ENCODE assay signal across 1 cellular context in the genomic region with DNA sequence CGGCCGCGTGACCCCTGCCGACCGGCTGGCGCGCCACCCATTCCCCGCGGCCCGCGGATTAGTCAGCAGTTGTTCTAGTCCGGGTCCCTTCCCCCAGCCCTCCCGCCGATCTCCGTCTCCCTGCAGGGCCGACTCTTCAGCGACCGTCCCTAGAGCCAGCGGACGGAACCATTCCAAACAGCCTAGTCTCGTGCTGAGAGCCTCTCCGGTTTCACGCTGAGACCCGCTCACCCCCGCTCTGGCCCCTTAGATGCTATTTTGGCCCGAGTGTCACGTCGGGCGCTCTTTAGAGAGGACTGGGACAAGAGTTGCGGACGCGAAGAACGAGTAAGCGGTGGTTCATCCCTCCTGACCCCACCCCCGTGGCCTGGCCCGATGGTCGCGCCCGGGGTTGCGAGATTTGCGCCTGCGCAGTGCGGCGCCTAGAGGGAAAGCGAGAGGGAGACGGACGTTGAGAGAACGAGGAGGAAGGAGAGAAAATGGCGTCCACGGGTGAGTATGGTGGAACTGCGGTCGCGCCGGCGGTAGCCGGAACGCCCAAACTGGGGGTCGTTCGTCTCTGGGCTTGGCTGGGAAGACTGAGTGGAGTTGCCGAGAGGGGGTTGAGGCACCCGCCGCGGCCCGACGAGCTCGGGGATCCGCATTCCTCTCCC.
A peak's percentile ranks its signal among the peaks of the same experiment; 100 is the strongest.
TF ChIP-seq lines count a peak whose summit lies in the region.

A gene with protein sequence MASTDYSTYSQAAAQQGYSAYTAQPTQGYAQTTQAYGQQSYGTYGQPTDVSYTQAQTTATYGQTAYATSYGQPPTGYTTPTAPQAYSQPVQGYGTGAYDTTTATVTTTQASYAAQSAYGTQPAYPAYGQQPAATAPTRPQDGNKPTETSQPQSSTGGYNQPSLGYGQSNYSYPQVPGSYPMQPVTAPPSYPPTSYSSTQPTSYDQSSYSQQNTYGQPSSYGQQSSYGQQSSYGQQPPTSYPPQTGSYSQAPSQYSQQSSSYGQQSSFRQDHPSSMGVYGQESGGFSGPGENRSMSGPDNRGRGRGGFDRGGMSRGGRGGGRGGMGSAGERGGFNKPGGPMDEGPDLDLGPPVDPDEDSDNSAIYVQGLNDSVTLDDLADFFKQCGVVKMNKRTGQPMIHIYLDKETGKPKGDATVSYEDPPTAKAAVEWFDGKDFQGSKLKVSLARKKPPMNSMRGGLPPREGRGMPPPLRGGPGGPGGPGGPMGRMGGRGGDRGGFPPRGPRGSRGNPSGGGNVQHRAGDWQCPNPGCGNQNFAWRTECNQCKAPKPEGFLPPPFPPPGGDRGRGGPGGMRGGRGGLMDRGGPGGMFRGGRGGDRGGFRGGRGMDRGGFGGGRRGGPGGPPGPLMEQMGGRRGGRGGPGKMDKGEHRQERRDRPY (plus strand): TSS at position 411 of the 653 bp plus-strand sequence. CDS start 69 bp downstream, at position 480.
A gene (minus strand): TSS at position 124 of the 653 bp plus-strand sequence. CDS start 2,355 bp downstream, outside the sequence.

TF ChIP-seq in HCT116, 20 proteins besides CTCF, POLR2A, EP300 and RAD21 (continued from another document):
- TF ChIP-seq, protein P1, sequence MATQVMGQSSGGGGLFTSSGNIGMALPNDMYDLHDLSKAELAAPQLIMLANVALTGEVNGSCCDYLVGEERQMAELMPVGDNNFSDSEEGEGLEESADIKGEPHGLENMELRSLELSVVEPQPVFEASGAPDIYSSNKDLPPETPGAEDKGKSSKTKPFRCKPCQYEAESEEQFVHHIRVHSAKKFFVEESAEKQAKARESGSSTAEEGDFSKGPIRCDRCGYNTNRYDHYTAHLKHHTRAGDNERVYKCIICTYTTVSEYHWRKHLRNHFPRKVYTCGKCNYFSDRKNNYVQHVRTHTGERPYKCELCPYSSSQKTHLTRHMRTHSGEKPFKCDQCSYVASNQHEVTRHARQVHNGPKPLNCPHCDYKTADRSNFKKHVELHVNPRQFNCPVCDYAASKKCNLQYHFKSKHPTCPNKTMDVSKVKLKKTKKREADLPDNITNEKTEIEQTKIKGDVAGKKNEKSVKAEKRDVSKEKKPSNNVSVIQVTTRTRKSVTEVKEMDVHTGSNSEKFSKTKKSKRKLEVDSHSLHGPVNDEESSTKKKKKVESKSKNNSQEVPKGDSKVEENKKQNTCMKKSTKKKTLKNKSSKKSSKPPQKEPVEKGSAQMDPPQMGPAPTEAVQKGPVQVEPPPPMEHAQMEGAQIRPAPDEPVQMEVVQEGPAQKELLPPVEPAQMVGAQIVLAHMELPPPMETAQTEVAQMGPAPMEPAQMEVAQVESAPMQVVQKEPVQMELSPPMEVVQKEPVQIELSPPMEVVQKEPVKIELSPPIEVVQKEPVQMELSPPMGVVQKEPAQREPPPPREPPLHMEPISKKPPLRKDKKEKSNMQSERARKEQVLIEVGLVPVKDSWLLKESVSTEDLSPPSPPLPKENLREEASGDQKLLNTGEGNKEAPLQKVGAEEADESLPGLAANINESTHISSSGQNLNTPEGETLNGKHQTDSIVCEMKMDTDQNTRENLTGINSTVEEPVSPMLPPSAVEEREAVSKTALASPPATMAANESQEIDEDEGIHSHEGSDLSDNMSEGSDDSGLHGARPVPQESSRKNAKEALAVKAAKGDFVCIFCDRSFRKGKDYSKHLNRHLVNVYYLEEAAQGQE (IDR thresholded peaks at IDR 0.05; ENCODE audit: low read depth) = no peak
- TF ChIP-seq ZNF274 (IDR thresholded peaks at IDR 0.05; ENCODE audit: low read depth, low read length) (no peak), POLR2AphosphoS5 (IDR thresholded peaks at IDR 0.05; ENCODE audit: low read depth, low read length) (peak; percentile 72), YY1 (IDR thresholded peaks at IDR 0.05; ENCODE audit: extremely low read depth, insufficient replicate concordance, low read depth, low read length) (peak; percentile 87), EZH2phosphoT487 (IDR thresholded peaks at IDR 0.05; ENCODE audit: borderline replicate concordance) (no peak), SRF (IDR thresholded peaks at IDR 0.05; ENCODE audit: low read depth) (no peak)
- TF ChIP-seq, protein P2, sequence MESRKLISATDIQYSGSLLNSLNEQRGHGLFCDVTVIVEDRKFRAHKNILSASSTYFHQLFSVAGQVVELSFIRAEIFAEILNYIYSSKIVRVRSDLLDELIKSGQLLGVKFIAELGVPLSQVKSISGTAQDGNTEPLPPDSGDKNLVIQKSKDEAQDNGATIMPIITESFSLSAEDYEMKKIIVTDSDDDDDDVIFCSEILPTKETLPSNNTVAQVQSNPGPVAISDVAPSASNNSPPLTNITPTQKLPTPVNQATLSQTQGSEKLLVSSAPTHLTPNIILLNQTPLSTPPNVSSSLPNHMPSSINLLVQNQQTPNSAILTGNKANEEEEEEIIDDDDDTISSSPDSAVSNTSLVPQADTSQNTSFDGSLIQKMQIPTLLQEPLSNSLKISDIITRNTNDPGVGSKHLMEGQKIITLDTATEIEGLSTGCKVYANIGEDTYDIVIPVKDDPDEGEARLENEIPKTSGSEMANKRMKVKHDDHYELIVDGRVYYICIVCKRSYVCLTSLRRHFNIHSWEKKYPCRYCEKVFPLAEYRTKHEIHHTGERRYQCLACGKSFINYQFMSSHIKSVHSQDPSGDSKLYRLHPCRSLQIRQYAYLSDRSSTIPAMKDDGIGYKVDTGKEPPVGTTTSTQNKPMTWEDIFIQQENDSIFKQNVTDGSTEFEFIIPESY (IDR thresholded peaks at IDR 0.05; ENCODE audit: extremely low read depth, insufficient replicate concordance, low read length) = no peak
- TF ChIP-seq, protein P3, sequence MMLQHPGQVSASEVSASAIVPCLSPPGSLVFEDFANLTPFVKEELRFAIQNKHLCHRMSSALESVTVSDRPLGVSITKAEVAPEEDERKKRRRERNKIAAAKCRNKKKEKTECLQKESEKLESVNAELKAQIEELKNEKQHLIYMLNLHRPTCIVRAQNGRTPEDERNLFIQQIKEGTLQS (IDR thresholded peaks at IDR 0.05) = no peak
TF ChIP-seq in HCT116: peak in this region for 7.
